16 cellular contexts compared by ENCODE assay signal in the genomic region with DNA sequence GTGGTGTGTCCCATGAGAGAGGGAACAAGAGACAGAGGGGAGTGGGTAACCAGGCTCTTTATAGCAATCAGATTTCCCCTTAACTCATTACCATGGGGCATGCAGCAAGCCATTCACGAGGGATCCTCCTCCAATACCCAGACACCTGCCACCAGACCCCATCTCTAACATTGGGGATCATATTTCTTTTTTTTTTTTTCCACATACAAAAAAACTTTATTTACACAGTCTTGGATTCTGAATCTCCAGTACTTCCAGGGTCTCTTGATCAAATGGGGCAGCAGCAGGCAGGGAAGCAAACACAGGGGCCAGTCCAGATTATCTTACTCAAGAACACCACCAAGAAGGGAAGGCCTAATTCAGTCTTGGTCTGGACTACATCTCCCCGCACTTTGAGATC. TPM values are rescaled to one million over a fixed set of nuclear protein-coding genes. Genes with fewer than 3 reads are reported as not detected.
DNase-seq lines count a peak whose midpoint lies in the region; ATAC-seq and TF ChIP-seq lines count a peak whose summit lies in the region.
"Had no signal": no experiment of that assay in that cellular context is flagged by ENCODE, and none has a peak within 500 bp of the region (broad histone marks: within the 10 kb centered on the region; RNA-seq: fewer than 3 reads in every experiment).

No MANE protein-coding gene starts in this region.

- POLR2A ChIA-PET in CD4-positive, alpha-beta T cell (lab: Charles Lee): no interaction called here

- H3K9me3 Mint-ChIP-seq in activated naive CD4-positive, alpha-beta T cell treated with anti-CD3 and anti-CD28 coated beads, Interleukin-2, amount 50 U/mL, for 72 hours: no peaks in the 10 kb centered on the region
- no peaks in the 10 kb centered on the region for H3K9me3 Mint-ChIP-seq in CD4-positive, alpha-beta T cell
- H3K9me3 Mint-ChIP-seq: H9 had no signal

- H3K36me3 Mint-ChIP-seq in activated naive CD4-positive, alpha-beta T cell treated with anti-CD3 and anti-CD28 coated beads, Interleukin-2, amount 50 U/mL, for 72 hours: peaks cover 14 to 34% of the 10 kb centered on the region in 2 donors
- H3K36me3 Mint-ChIP-seq in CD4-positive, alpha-beta T cell (ENCODE audit: low read depth): peaks cover 71% of the 10 kb centered on the region

- no peak overlapping the region for H2BK5ac ChIP-seq in mesendoderm (ENCODE audit: low read length)

- peaks cover 9% of the 10 kb centered on the region for H3K4me1 ChIP-seq in adipocyte (ENCODE audit: control insufficient read depth, insufficient read depth, low read length)
- no peaks in the 10 kb centered on the region for H3K4me1 ChIP-seq in mesendoderm (ENCODE audit: control insufficient read depth, low read depth, low read length)

- no peak overlapping the region for H3K23ac ChIP-seq in mesendoderm (ENCODE audit: low read length)

- no peak for TF ChIP-seq CTCF in CD4-positive, alpha-beta T cell (IDR thresholded peaks at IDR 0.05)

- H3K9me3 ChIP-seq in CD4-positive, alpha-beta T cell (ENCODE audit: control insufficient read depth, low read length): no peaks in the 10 kb centered on the region
- H3K9me3 ChIP-seq in adipocyte (ENCODE audit: control insufficient read depth, low read length): no peaks in the 10 kb centered on the region

- peak overlapping the region; percentile 44 for H4K8ac ChIP-seq in mesendoderm (ENCODE audit: low read depth, low read length)

- H2BK15ac ChIP-seq in mesendoderm (replicated peaks; ENCODE audit: low read depth): no peak overlapping the region

- no peaks in the 10 kb centered on the region for H3K27me3 ChIP-seq in CD4-positive, alpha-beta T cell (ENCODE audit: control insufficient read depth, insufficient read depth, low read length)
- H3K27me3 ChIP-seq in adipocyte (replicated peaks; ENCODE audit: control insufficient read depth, insufficient read depth, low read length) (no peaks in the 10 kb centered on the region), mesendoderm (ENCODE audit: insufficient read depth, low read length, poor library complexity) (no peaks in the 10 kb centered on the region)

- no peak overlapping the region for H3K27ac ChIP-seq in CD4-positive, alpha-beta T cell (ENCODE audit: low read depth, low read length)
- H3K27ac ChIP-seq in mesendoderm (ENCODE audit: low read depth, low read length): no peak overlapping the region

- no peak overlapping the region for H3K56ac ChIP-seq in mesendoderm (ENCODE audit: low read length)

- H3K36me3 ChIP-seq in adipocyte (ENCODE audit: control insufficient read depth, insufficient read depth, low read length, severe bottlenecking): peaks cover 58% of the 10 kb centered on the region
- peaks cover 11% of the 10 kb centered on the region for H3K36me3 ChIP-seq in mesendoderm (ENCODE audit: control insufficient read depth, insufficient read depth, low read length)

- peaks cover 2% of the 10 kb centered on the region for H3K79me1 ChIP-seq in mesendoderm (ENCODE audit: low read length)

- peak overlapping the region; percentile 61 for H3K9ac ChIP-seq in adipocyte (ENCODE audit: low read length)
- no peak overlapping the region for H3K9ac ChIP-seq in mesendoderm (ENCODE audit: low read length)

- no peak overlapping the region for H3K4me2 ChIP-seq in mesendoderm (ENCODE audit: low read length)

- peak overlapping the region; percentile 30 for H3K4me3 Mint-ChIP-seq in CD4-positive, alpha-beta T cell
- H3K4me3 Mint-ChIP-seq: B cell had no signal

- intact Hi-C loops in CD4-positive, alpha-beta T cell (cut with DNase I, micrococcal nuclease): loop anchor here in 1 of 2 experiments (5.0 kb wide), 3 partner anchors 43 to 147 kb away; partner anchors contain the start of genes NKAPD1, PIH1D2, SDHD and TIMM8B

- no peak for ATAC-seq in activated naive CD4-positive, alpha-beta T cell treated with anti-CD3 and anti-CD28 coated beads, Interleukin-2, amount 50 U/mL, for 72 hours
- no peak for ATAC-seq in CD4-positive, alpha-beta T cell (ENCODE audit: poor library complexity)
- no peak for ATAC-seq in GM21447 (IDR thresholded peaks at IDR 0.05; ENCODE audit: unreplicated experiment)

- H3K4me3 ChIP-seq in adipocyte (ENCODE audit: low read length): peak overlapping the region; percentile 62
- no peak overlapping the region for H3K4me3 ChIP-seq in mesendoderm (ENCODE audit: low read length)

- H3K4ac ChIP-seq in mesendoderm (ENCODE audit: low read depth, low read length): no peak overlapping the region

- no CpG with 5 or more reads among the region's 2 CpGs for WGBS in mesendoderm (ENCODE audit: extremely low coverage, insufficient coverage, low lambda C conversion rate)

- no peak for DNase-seq in activated naive CD4-positive, alpha-beta T cell treated with anti-CD3 and anti-CD28 coated beads, Interleukin-2, amount 50 U/mL, for 72 hours (ENCODE audit: low spot score in 2 of 2)
- DNase-seq in activated naive CD4-positive, alpha-beta T cell treated with anti-CD3 and anti-CD28 coated beads, Interleukin-2, amount 50 U/mL, for 16 hours: no peak
- no peak for DNase-seq in CD4-positive, alpha-beta T cell
- DNase-seq in adipocyte (ENCODE audit: low read depth) (no peak), mesendoderm (no peak), AG20443 (ENCODE audit: low spot score) (no peak), NCI-H524 treated with DMSO at 0.1 percent for 48 hours (lab: John Stamatoyannopoulos, UW) (no peak)
- DNase-seq: ACHN; C1 segment of cervical spinal cord; CD4-positive, alpha-beta memory T cell; DMS79; EL; GOT3; H9 had no signal

- H2AK5ac ChIP-seq in mesendoderm (ENCODE audit: low read length): no peak overlapping the region

- no peaks in the 10 kb centered on the region for H3K27me3 Mint-ChIP-seq in CD4-positive, alpha-beta T cell
- H3K27me3 Mint-ChIP-seq: B cell; CD4-positive, alpha-beta memory T cell had no signal

- peak overlapping the region; percentile 36 to 69 for H3K27ac Mint-ChIP-seq in activated naive CD4-positive, alpha-beta T cell treated with anti-CD3 and anti-CD28 coated beads, Interleukin-2, amount 50 U/mL, for 72 hours
- H3K27ac Mint-ChIP-seq in CD4-positive, alpha-beta T cell: no peak overlapping the region
- H3K27ac Mint-ChIP-seq: B cell, H9 had no signal

- H2BK120ac ChIP-seq in mesendoderm (ENCODE audit: low read depth, low read length): no peak overlapping the region

- no peak overlapping the region for H4K5ac ChIP-seq in mesendoderm (ENCODE audit: low read length)

- H3K4me1 Mint-ChIP-seq in CD4-positive, alpha-beta T cell (ENCODE audit: low read depth): peaks cover 30% of the 10 kb centered on the region

- CTCF ChIA-PET in CD4-positive, alpha-beta T cell (lab: Charles Lee): no interaction called here

- no peak overlapping the region for H3K18ac ChIP-seq in mesendoderm (ENCODE audit: low read length)

- peaks cover 7% of the 10 kb centered on the region for H3K79me2 ChIP-seq in mesendoderm (ENCODE audit: control insufficient read depth, insufficient read depth, low read length)

RNA-seq across cellular contexts. Expression of gene DLAT, which starts 4.3 kb away (rescaled TPM):
- 10 to 100 TPM; 37.4 to 46.4 TPM for total RNA-seq in activated naive CD4-positive, alpha-beta T cell treated with anti-CD3 and anti-CD28 coated beads, Interleukin-2, amount 50 U/mL, for 72 hours
- total RNA-seq in CD4-positive, alpha-beta T cell: 10 to 100 TPM; 10.7 to 10.8 TPM
- polyA plus RNA-seq in mesendoderm (2013, experiment 1 of 2): 48.7 TPM
- 50.1 TPM for polyA plus RNA-seq in mesendoderm (2013, experiment 2 of 2)

RNA-seq across cellular contexts. Expression of gene PIH1D2, which starts 44.4 kb away (rescaled TPM):
- 1 to 10 TPM; 1.2 to 2.5 TPM for total RNA-seq in activated naive CD4-positive, alpha-beta T cell treated with anti-CD3 and anti-CD28 coated beads, Interleukin-2, amount 50 U/mL, for 72 hours
- total RNA-seq in CD4-positive, alpha-beta T cell: not detected
- 0.80 TPM for polyA plus RNA-seq in mesendoderm (2013, experiment 1 of 2)
- 0.77 TPM for polyA plus RNA-seq in mesendoderm (2013, experiment 2 of 2)
- total RNA-seq: CD4-positive, alpha-beta memory T cell had no signal
- polyA plus RNA-seq: CD4-positive, alpha-beta memory T cell had no signal

RNA-seq across cellular contexts. Expression of gene NKAPD1, which starts 44.6 kb away (rescaled TPM):
- 10 to 100 TPM; 16.9 to 20.1 TPM for total RNA-seq in activated naive CD4-positive, alpha-beta T cell treated with anti-CD3 and anti-CD28 coated beads, Interleukin-2, amount 50 U/mL, for 72 hours
- total RNA-seq in CD4-positive, alpha-beta T cell: 10 to 100 TPM; 14.8 to 16.0 TPM
- 36.0 TPM for polyA plus RNA-seq in mesendoderm (2013, experiment 1 of 2)
- polyA plus RNA-seq in mesendoderm (2013, experiment 2 of 2): 37.2 TPM

RNA-seq across cellular contexts. Expression of gene TIMM8B, which starts 57.1 kb away (rescaled TPM):
- total RNA-seq in activated naive CD4-positive, alpha-beta T cell treated with anti-CD3 and anti-CD28 coated beads, Interleukin-2, amount 50 U/mL, for 72 hours: 10 to 100 TPM; 33.5 to 49.4 TPM
- total RNA-seq in CD4-positive, alpha-beta T cell: 10 to 100 TPM in 1 of 2 experiments, 1 to 10 TPM in 1; 9.1 to 10.5 TPM
- 218 TPM for polyA plus RNA-seq in mesendoderm (2013, experiment 1 of 2)
- polyA plus RNA-seq in mesendoderm (2013, experiment 2 of 2): 226 TPM

RNA-seq across cellular contexts. Expression of gene SDHD, which starts 57.2 kb away (rescaled TPM):
- 100 to 1,000 TPM; 106 to 115 TPM for total RNA-seq in activated naive CD4-positive, alpha-beta T cell treated with anti-CD3 and anti-CD28 coated beads, Interleukin-2, amount 50 U/mL, for 72 hours
- 10 to 100 TPM; 24.8 to 29.4 TPM for total RNA-seq in CD4-positive, alpha-beta T cell
- polyA plus RNA-seq in mesendoderm (2013, experiment 1 of 2): 71.8 TPM
- 77.6 TPM for polyA plus RNA-seq in mesendoderm (2013, experiment 2 of 2)
